Comparison of ENCODE assay signal across 1 cellular context in the genomic region with DNA sequence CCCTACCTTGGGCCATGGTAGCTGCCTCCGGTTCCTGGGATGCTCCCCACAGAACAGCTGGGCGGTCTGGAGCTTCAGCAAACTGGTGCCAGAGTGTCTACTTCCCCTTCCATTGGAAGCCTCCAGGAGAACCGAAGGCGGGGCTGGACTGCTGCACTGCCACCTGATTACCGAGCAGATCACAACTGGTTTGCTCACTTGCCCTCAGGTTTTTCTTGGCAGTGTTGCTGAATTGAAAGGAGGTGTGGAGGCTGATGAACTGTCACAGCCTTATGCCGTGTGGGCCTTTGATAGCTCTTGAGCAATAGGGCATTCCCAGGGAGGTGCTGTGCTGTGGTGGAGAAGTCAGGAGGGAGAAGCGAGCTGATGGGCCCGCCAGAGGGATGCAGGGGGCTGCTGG.
TF ChIP-seq lines count a peak whose summit lies in the region.

A gene with protein sequence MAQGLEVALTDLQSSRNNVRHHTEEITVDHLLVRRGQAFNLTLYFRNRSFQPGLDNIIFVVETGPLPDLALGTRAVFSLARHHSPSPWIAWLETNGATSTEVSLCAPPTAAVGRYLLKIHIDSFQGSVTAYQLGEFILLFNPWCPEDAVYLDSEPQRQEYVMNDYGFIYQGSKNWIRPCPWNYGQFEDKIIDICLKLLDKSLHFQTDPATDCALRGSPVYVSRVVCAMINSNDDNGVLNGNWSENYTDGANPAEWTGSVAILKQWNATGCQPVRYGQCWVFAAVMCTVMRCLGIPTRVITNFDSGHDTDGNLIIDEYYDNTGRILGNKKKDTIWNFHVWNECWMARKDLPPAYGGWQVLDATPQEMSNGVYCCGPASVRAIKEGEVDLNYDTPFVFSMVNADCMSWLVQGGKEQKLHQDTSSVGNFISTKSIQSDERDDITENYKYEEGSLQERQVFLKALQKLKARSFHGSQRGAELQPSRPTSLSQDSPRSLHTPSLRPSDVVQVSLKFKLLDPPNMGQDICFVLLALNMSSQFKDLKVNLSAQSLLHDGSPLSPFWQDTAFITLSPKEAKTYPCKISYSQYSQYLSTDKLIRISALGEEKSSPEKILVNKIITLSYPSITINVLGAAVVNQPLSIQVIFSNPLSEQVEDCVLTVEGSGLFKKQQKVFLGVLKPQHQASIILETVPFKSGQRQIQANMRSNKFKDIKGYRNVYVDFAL (minus strand): TSS at position 95 of the 400 bp plus-strand sequence. CDS start 79 bp downstream, at position 16.

TF ChIP-seq in HEK293T, 16 proteins besides CTCF, POLR2A, EP300 and RAD21 (continued from another document):
- TF ChIP-seq NFRKB (IDR thresholded peaks at IDR 0.05), result no peak
